ENCODE assay signal across 1 cellular context in the genomic region with DNA sequence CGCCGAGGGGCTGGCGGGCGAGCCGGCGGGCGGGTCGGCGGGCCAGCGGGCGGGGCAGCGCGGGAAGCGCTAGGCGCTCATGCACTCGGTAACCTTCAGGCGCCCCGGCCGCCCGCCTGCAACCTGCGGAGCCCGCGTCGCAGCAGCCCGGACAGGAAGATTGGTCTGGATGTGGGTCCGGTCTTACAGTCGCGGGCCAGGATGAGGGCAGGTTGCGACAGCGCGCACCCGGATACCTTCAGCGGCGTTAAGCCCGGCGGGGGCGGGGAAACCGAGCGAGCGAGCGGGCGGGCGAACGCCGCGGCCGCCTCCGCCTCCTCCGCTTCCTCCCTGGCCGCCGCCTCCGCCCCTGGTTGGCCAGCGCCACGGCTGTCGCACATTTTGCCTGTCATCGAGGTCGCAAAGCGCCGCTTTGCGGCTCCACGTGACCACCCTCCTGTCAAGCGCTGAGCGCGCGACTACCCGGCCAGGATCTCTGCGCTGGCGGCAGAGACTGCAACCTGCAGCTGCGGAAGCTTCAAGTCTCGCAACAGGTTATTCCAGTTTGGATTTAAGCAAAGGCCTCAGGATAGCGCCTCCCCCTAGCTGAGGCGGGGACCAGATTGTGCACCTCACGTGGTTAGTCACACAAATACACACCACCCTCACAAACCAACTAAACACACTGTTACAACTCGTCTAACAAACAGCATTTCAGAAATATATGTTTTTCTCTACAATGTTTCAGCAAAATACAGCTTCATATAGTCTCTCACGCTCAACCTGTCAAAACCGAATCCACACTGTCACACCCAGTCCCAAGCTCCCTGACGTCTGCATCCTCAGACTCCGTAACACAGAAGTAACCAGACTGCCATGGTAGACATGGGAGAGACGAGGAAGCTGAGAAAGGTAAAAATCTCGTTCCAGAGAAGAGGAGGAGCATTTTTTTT.
TF ChIP-seq lines count a peak whose summit lies in the region.

Gene FAF1, minus strand, starts transcription at position 355 of the 932 bp plus-strand sequence. CDS start 456 bp downstream, outside the sequence.

TF ChIP-seq in K562, 482 proteins besides CTCF, POLR2A, EP300 and RAD21 (continued from another document and continues in another):
- TF ChIP-seq HNRNPK (IDR thresholded peaks at IDR 0.05; ENCODE audit: low read depth, low read length, poor library complexity, severe bottlenecking) (peak; percentile 58), BHLHE40 (IDR thresholded peaks at IDR 0.05; ENCODE audit: low read length) (peak; percentile 97), SMARCC2 (IDR thresholded peaks at IDR 0.05; ENCODE audit: low read depth) (no peak), NCOA6 (IDR thresholded peaks at IDR 0.05) (no peak), ZNF589 (CRISPR knock-in tag; IDR thresholded peaks at IDR 0.05; ENCODE audit: low read depth) (no peak), POU5F1 (IDR thresholded peaks at IDR 0.05; ENCODE audit: borderline replicate concordance, low read depth, low read length, partially characterized antibody) (peak; percentile 10), ZNF217 (CRISPR knock-in tag; IDR thresholded peaks at IDR 0.05) (no peak), LEF1 (IDR thresholded peaks at IDR 0.05) (no peak; the same call in 1 of the 2 replicates), NUFIP1 (IDR thresholded peaks at IDR 0.05; ENCODE audit: partially characterized antibody) (no peak), MTA2 (IDR thresholded peaks at IDR 0.05; ENCODE audit: low read depth) (no peak), XRCC4 (IDR thresholded peaks at IDR 0.05; ENCODE audit: extremely low read depth, insufficient read depth, insufficient read length) (no peak), SPI1 (IDR thresholded peaks at IDR 0.05; ENCODE audit: borderline replicate concordance, low read depth, low read length) (peak; percentile 82), AFF1 (IDR thresholded peaks at IDR 0.05; ENCODE audit: low read depth in 1 of 2, partially characterized antibody in 2 of 2) (peak; percentile 57 to 74), EWSR1 (IDR thresholded peaks at IDR 0.05; ENCODE audit: borderline replicate concordance, low read depth, partially characterized antibody) (no peak), TEAD4 (IDR thresholded peaks at IDR 0.05; ENCODE audit: low read length) (peak; percentile 84), TEAD4 (CRISPR knock-in tag; IDR thresholded peaks at IDR 0.05; ENCODE audit: borderline replicate concordance) (no peak), HMG20A (CRISPR knock-in tag; conservative IDR thresholded peaks at IDR 0.05) (no peak), FOXJ2 (tag; IDR thresholded peaks at IDR 0.05) (peak; percentile 54; the same call in 1 of the 2 replicates), ZKSCAN8 (CRISPR knock-in tag; IDR thresholded peaks at IDR 0.05) (no peak), ZNF280A (IDR thresholded peaks at IDR 0.05; ENCODE audit: low read depth, partially characterized antibody) (no peak), PBX2 (CRISPR knock-in tag; IDR thresholded peaks at IDR 0.05; ENCODE audit: low read depth) (no peak), PBX2 (tag; conservative IDR thresholded peaks at IDR 0.05; ENCODE audit: low read depth) (no peak; the same call in 1 of the 2 replicates), ZNF445 (CRISPR knock-in tag; IDR thresholded peaks at IDR 0.05; ENCODE audit: low read depth) (no peak), POLR2G (IDR thresholded peaks at IDR 0.05; ENCODE audit: low read depth, low read length) (peak; percentile 98), MAZ (CRISPR knock-in tag; conservative IDR thresholded peaks at IDR 0.05 in 1 of 2, IDR thresholded peaks at IDR 0.05 in 1 of 2) (peak; percentile 91 to 94), GATA2 (CRISPR knock-in tag; IDR thresholded peaks at IDR 0.05) (no peak), LCOR (CRISPR knock-in tag; IDR thresholded peaks at IDR 0.05) (peak; percentile 87), SAFB (IDR thresholded peaks at IDR 0.05; ENCODE audit: borderline replicate concordance, low read depth, low read length) (no peak), ZNF384 (IDR thresholded peaks at IDR 0.05; ENCODE audit: low read depth, low read length) (no peak), TSC22D4 (tag; IDR thresholded peaks at IDR 0.05) (no peak), SMAD4 (CRISPR knock-in tag; conservative IDR thresholded peaks at IDR 0.05) (peak; percentile 81), NFE2 (IDR thresholded peaks at IDR 0.05; ENCODE audit: low read depth) (peak; percentile 84)
- TF ChIP-seq, protein P1, sequence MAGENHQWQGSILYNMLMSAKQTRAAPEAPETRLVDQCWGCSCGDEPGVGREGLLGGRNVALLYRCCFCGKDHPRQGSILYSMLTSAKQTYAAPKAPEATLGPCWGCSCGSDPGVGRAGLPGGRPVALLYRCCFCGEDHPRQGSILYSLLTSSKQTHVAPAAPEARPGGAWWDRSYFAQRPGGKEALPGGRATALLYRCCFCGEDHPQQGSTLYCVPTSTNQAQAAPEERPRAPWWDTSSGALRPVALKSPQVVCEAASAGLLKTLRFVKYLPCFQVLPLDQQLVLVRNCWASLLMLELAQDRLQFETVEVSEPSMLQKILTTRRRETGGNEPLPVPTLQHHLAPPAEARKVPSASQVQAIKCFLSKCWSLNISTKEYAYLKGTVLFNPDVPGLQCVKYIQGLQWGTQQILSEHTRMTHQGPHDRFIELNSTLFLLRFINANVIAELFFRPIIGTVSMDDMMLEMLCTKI (IDR thresholded peaks at IDR 0.05; ENCODE audit: partially characterized antibody): no peak
- TF ChIP-seq, protein P2, sequence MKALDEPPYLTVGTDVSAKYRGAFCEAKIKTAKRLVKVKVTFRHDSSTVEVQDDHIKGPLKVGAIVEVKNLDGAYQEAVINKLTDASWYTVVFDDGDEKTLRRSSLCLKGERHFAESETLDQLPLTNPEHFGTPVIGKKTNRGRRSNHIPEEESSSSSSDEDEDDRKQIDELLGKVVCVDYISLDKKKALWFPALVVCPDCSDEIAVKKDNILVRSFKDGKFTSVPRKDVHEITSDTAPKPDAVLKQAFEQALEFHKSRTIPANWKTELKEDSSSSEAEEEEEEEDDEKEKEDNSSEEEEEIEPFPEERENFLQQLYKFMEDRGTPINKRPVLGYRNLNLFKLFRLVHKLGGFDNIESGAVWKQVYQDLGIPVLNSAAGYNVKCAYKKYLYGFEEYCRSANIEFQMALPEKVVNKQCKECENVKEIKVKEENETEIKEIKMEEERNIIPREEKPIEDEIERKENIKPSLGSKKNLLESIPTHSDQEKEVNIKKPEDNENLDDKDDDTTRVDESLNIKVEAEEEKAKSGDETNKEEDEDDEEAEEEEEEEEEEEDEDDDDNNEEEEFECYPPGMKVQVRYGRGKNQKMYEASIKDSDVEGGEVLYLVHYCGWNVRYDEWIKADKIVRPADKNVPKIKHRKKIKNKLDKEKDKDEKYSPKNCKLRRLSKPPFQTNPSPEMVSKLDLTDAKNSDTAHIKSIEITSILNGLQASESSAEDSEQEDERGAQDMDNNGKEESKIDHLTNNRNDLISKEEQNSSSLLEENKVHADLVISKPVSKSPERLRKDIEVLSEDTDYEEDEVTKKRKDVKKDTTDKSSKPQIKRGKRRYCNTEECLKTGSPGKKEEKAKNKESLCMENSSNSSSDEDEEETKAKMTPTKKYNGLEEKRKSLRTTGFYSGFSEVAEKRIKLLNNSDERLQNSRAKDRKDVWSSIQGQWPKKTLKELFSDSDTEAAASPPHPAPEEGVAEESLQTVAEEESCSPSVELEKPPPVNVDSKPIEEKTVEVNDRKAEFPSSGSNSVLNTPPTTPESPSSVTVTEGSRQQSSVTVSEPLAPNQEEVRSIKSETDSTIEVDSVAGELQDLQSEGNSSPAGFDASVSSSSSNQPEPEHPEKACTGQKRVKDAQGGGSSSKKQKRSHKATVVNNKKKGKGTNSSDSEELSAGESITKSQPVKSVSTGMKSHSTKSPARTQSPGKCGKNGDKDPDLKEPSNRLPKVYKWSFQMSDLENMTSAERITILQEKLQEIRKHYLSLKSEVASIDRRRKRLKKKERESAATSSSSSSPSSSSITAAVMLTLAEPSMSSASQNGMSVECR (CRISPR knock-in tag; IDR thresholded peaks at IDR 0.05): peak; percentile 95; the same call in 1 of the 2 replicates
- TF ChIP-seq, protein P3, sequence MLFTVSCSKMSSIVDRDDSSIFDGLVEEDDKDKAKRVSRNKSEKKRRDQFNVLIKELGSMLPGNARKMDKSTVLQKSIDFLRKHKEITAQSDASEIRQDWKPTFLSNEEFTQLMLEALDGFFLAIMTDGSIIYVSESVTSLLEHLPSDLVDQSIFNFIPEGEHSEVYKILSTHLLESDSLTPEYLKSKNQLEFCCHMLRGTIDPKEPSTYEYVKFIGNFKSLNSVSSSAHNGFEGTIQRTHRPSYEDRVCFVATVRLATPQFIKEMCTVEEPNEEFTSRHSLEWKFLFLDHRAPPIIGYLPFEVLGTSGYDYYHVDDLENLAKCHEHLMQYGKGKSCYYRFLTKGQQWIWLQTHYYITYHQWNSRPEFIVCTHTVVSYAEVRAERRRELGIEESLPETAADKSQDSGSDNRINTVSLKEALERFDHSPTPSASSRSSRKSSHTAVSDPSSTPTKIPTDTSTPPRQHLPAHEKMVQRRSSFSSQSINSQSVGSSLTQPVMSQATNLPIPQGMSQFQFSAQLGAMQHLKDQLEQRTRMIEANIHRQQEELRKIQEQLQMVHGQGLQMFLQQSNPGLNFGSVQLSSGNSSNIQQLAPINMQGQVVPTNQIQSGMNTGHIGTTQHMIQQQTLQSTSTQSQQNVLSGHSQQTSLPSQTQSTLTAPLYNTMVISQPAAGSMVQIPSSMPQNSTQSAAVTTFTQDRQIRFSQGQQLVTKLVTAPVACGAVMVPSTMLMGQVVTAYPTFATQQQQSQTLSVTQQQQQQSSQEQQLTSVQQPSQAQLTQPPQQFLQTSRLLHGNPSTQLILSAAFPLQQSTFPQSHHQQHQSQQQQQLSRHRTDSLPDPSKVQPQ (CRISPR knock-in tag; IDR thresholded peaks at IDR 0.05; ENCODE audit: borderline replicate concordance): no peak
- TF ChIP-seq, protein P4, sequence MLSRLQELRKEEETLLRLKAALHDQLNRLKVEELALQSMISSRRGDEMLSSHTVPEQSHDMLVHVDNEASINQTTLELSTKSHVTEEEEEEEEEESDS (CRISPR knock-in tag; IDR thresholded peaks at IDR 0.05): no peak
- TF ChIP-seq, protein P5, sequence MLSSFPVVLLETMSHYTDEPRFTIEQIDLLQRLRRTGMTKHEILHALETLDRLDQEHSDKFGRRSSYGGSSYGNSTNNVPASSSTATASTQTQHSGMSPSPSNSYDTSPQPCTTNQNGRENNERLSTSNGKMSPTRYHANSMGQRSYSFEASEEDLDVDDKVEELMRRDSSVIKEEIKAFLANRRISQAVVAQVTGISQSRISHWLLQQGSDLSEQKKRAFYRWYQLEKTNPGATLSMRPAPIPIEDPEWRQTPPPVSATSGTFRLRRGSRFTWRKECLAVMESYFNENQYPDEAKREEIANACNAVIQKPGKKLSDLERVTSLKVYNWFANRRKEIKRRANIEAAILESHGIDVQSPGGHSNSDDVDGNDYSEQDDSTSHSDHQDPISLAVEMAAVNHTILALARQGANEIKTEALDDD (IDR thresholded peaks at IDR 0.05): peak; percentile 80
